ENCODE assay signal across 11 cellular contexts in genomic region chr3:53696401-53697172, GRCh38.
A peak's percentile ranks its signal among the peaks of the same experiment; 100 is the strongest.
DNase-seq lines count a peak whose midpoint lies in the region; ATAC-seq, FAIRE-seq and TF ChIP-seq lines count a peak whose summit lies in the region.
"Had no signal": no experiment of that assay in that cellular context is flagged by ENCODE, and none has a peak within 500 bp of the region (broad histone marks: within the 10 kb centered on the region; RNA-seq: fewer than 3 reads in every experiment).

No MANE protein-coding gene starts in this region.

- H3K79me2 ChIP-seq in HCT116 (ENCODE audit: insufficient read depth, low read length) = no peaks in the 10 kb centered on the region

- H3K9ac ChIP-seq in HCT116 (ENCODE audit: low read length) = no peak overlapping the region

- H2AFZ ChIP-seq in HCT116 (ENCODE audit: low read depth, low read length, poor library complexity, severe bottlenecking) = no peak overlapping the region

- POLR2A ChIA-PET in A549 (lab: Yijun Ruan, JAX) (no interaction called here), HCT116 (lab: Charles Lee) (no interaction called here)

- ATAC-seq in A549 = peak; percentile 43 to 65; a peak in 3 of 6 replicates
- peak; percentile 59 for ATAC-seq in HCT116
- ATAC-seq in left lung = peak; percentile 86
- ATAC-seq in HG02852 (IDR thresholded peaks at IDR 0.05; ENCODE audit: unreplicated experiment) = no peak

- H3K36me3 ChIP-seq in HCT116 (ENCODE audit: control insufficient read depth in 1 of 2, insufficient read depth in 2 of 2, low read length in 2 of 2) = no peaks in the 10 kb centered on the region
- no peaks in the 10 kb centered on the region for H3K36me3 ChIP-seq in WERI-Rb-1
- H3K36me3 ChIP-seq in left lung = no peaks in the 10 kb centered on the region
- H3K36me3 ChIP-seq: pancreas had no signal

- RAD21 ChIA-PET in HCT116 (lab: Charles Lee; ENCODE audit: low non-redundant PET in 1 of 2, low total read pairs in 2 of 2, uncharacterized antibody in 2 of 2, unreplicated experiment in 2 of 2) = no interaction called here

- CTCF ChIA-PET in A549 (lab: Yijun Ruan, JAX) = interaction anchor here (1.2 kb wide), 1 partner anchor 14 kb away, joined by 5 read pairs; no protein-coding TSS in a partner anchor
- CTCF ChIA-PET in HCT116 (lab: Charles Lee) = no interaction called here

- TF ChIP-seq POLR2A in A549 (IDR thresholded peaks at IDR 0.05; ENCODE audit: low read length) (no peak), HCT116 (IDR thresholded peaks at IDR 0.05; ENCODE audit: borderline replicate concordance, extremely low read depth, insufficient read depth, insufficient read length) (no peak)

- DNase-seq in A549 (ENCODE audit: low read depth in 1 of 2, low spot score in 1 of 2) (peak in 1 of 2 experiments; percentile 7), HCT116 (ENCODE audit: low read depth, low spot score) (no peak), WERI-Rb-1 (no peak), left lung (peak in 1 of 2 donors; percentile 53), middle frontal gyrus (ENCODE audit: extremely low spot score, low spot score) (no peak), GF-D8 (lab: John Stamatoyannopoulos, UW) (no peak)
- no peak for DNase-seq in stimulated activated CD4-positive, alpha-beta T cell treated with anti-CD3 and anti-CD28 coated beads, Interleukin-4, amount 100 ng/mL, for 4 hours
- DNase-seq: activated T-cell treated with anti-CD3 and anti-CD28 coated beads for 4 hours, amniotic stem cell, pancreas had no signal

- TF ChIP-seq CTCF in A549 (IDR thresholded peaks at IDR 0.05) (no peak), HCT116 (IDR thresholded peaks at IDR 0.05 in 2 of 3, conservative IDR thresholded peaks at IDR 0.05 in 1 of 3; ENCODE audit: borderline replicate concordance in 1 of 3, insufficient read depth in 1 of 3, low read depth in 2 of 3, low read length in 2 of 3) (no peak), WERI-Rb-1 (IDR thresholded peaks at IDR 0.05; ENCODE audit: low read depth, low read length) (peak; percentile 32), left lung (IDR thresholded peaks at IDR 0.05) (no peak)

- TF ChIP-seq EP300 in A549 (IDR thresholded peaks at IDR 0.05) = no peak

- BruUV-seq in HCT116 (replicated peaks; lab: Mats Ljungman, UMichigan) = no TSS peak

- no peak for FAIRE-seq in A549 (lab: Jason Lieb, UNC)
- FAIRE-seq: pancreas had no signal

- no peaks in the 10 kb centered on the region for H4K20me1 ChIP-seq in HCT116 (ENCODE audit: insufficient read depth)

- no peaks in the 10 kb centered on the region for H3K9me2 ChIP-seq in HCT116 (ENCODE audit: insufficient read depth)

- 0 out of 5 replicates have a peak, but pooled peaks of 1 of the 2 experiments have one; percentile 9 for TF ChIP-seq RAD21 in A549 (conservative IDR thresholded peaks at IDR 0.05 in 1 of 2, IDR thresholded peaks at IDR 0.05 in 1 of 2)
- TF ChIP-seq RAD21 in HCT116 (IDR thresholded peaks at IDR 0.05; ENCODE audit: low read depth) = peak; percentile 19; the same call in 1 of the 2 replicates

- no peak overlapping the region for H3K27ac ChIP-seq in A549
- H3K27ac ChIP-seq in HCT116 (ENCODE audit: low read depth, low read length) = no peak overlapping the region
- H3K27ac ChIP-seq in WERI-Rb-1 = no peak overlapping the region
- no peak overlapping the region for H3K27ac ChIP-seq in left lung
- H3K27ac ChIP-seq: pancreas had no signal

- H3K4me1 ChIP-seq in A549 (no peaks in the 10 kb centered on the region), HCT116 (ENCODE audit: control insufficient read depth in 1 of 2, insufficient read depth in 2 of 2, low read length in 2 of 2) (no peaks in the 10 kb centered on the region), left lung (no peaks in the 10 kb centered on the region)
- H3K4me1 ChIP-seq: pancreas had no signal

- H3K9me3 ChIP-seq in A549 (no peaks in the 10 kb centered on the region), HCT116 (ENCODE audit: control insufficient read depth in 1 of 2, insufficient read depth in 1 of 2, low read depth in 1 of 2, low read length in 2 of 2) (no peaks in the 10 kb centered on the region), WERI-Rb-1 (ENCODE audit: severe bottlenecking) (no peaks in the 10 kb centered on the region), left lung (no peaks in the 10 kb centered on the region)
- H3K9me3 ChIP-seq: pancreas had no signal

- H3K4me2 ChIP-seq in A549 = no peak overlapping the region
- H3K4me2 ChIP-seq in HCT116 (ENCODE audit: low read length) = no peak overlapping the region

- intact Hi-C loops in HCT116 (cut with micrococcal nuclease) = no loop called here
- intact Hi-C loops in left lung (cut with DNase I) = no loop called here

- H3K27me3 ChIP-seq in HCT116 (ENCODE audit: insufficient read depth, low read length) (peaks cover 25% of the 10 kb centered on the region), WERI-Rb-1 (ENCODE audit: insufficient read depth, low read depth, severe bottlenecking) (no peaks in the 10 kb centered on the region), left lung (peaks cover 0 to 10% of the 10 kb centered on the region in 2 donors)
- H3K27me3 ChIP-seq: pancreas had no signal

- H3K4me3 ChIP-seq in A549 (no peak overlapping the region), HCT116 (replicated peaks in 1 of 2; ENCODE audit: low read depth in 1 of 2, low read length in 2 of 2) (no peak overlapping the region), WERI-Rb-1 (ENCODE audit: low read depth, low read length) (no peak overlapping the region), left lung (no peak overlapping the region)
- H3K4me3 ChIP-seq: pancreas had no signal

- 72% methylated on average over 4 of the region's 4 CpGs for WGBS in A549 (ENCODE audit: missing lambda C conversion rate)

TF ChIP-seq in A549, 52 proteins besides CTCF, POLR2A, EP300 and RAD21:
- TF ChIP-seq JUN (IDR thresholded peaks at IDR 0.05) = no peak
- no peak for TF ChIP-seq GATA3 (IDR thresholded peaks at IDR 0.05; ENCODE audit: borderline replicate concordance)
- TF ChIP-seq HOXA7 (CRISPR knock-in tag; IDR thresholded peaks at IDR 0.05) = no peak
- TF ChIP-seq ZSCAN20 (CRISPR knock-in tag; IDR thresholded peaks at IDR 0.05) = no peak
- no peak for TF ChIP-seq MAX (IDR thresholded peaks at IDR 0.05)
- no peak for TF ChIP-seq PBX3 (IDR thresholded peaks at IDR 0.05)
- TF ChIP-seq SREBF2 (IDR thresholded peaks at IDR 0.05) = no peak

TF ChIP-seq in HCT116, 20 proteins besides CTCF, POLR2A, EP300 and RAD21:
- TF ChIP-seq EZH2phosphoT487 (IDR thresholded peaks at IDR 0.05; ENCODE audit: borderline replicate concordance) (no peak), ELF1 (IDR thresholded peaks at IDR 0.05; ENCODE audit: borderline replicate concordance, low read depth) (no peak), EZH2 (IDR thresholded peaks at IDR 0.05) (no peak), FOSL1 (IDR thresholded peaks at IDR 0.05; ENCODE audit: low read depth) (no peak), TCF7L2 (IDR thresholded peaks at IDR 0.05; ENCODE audit: borderline replicate concordance, extremely low read depth, insufficient read depth, insufficient read length) (no peak), ZNF274 (IDR thresholded peaks at IDR 0.05; ENCODE audit: low read depth, low read length) (no peak), JUND (IDR thresholded peaks at IDR 0.05) (no peak), SRF (IDR thresholded peaks at IDR 0.05; ENCODE audit: low read depth) (no peak), SP1 (IDR thresholded peaks at IDR 0.05; ENCODE audit: low read depth) (no peak), EGR1 (IDR thresholded peaks at IDR 0.05; ENCODE audit: low read depth) (no peak), ZFX (IDR thresholded peaks at IDR 0.05) (no peak), ATF3 (IDR thresholded peaks at IDR 0.05) (no peak), CEBPB (IDR thresholded peaks at IDR 0.05; ENCODE audit: low read depth) (no peak)
